In genomic region chr2:214810670-214811069, GRCh38 we compare ENCODE assay signal across 8 cellular contexts. TPM values are rescaled to one million over a fixed set of nuclear protein-coding genes. Genes with fewer than 3 reads are reported as not detected.
DNase-seq lines count a peak whose midpoint lies in the region; TF ChIP-seq lines count a peak whose summit lies in the region.

No MANE protein-coding gene starts in this region.

- H3K4me2 ChIP-seq in Loucy (ENCODE audit: low read depth, low read length, poor library complexity, severe bottlenecking) = peak overlapping the region; percentile 73
- peak overlapping the region; percentile 73 for H3K4me2 ChIP-seq in neural progenitor cell

- H3K27ac ChIP-seq in dorsolateral prefrontal cortex (peak overlapping the region in 20 of 59 donors; percentile 40 to 93 (median 82)), neural progenitor cell (no peak overlapping the region)

- H3K4me3 Mint-ChIP-seq in CD14-positive monocyte (peak overlapping the region; percentile 94 to 98), neural progenitor cell (peak overlapping the region; percentile 75)

- CTCF ChIA-PET in HEK293T (lab: Yijun Ruan, JAX) = interaction anchor here (0.7 kb wide), 1 partner anchor 332 kb away, joined by 4 read pairs; no protein-coding TSS in a partner anchor

- POLR2A ChIA-PET in HEK293T (lab: Yijun Ruan, JAX) = no interaction called here

- H3K9me2 ChIP-seq in Loucy (replicated peaks; ENCODE audit: low read depth, low read length) = no peaks in the 10 kb centered on the region

- no peaks in the 10 kb centered on the region for H3K36me3 ChIP-seq in Loucy (ENCODE audit: insufficient read depth, low read length)
- H3K36me3 ChIP-seq in neural progenitor cell = no peaks in the 10 kb centered on the region

- H3K27me3 ChIP-seq in Loucy (ENCODE audit: insufficient read depth, low read length, poor library complexity, severe bottlenecking) (no peaks in the 10 kb centered on the region), dorsolateral prefrontal cortex (peaks cover 0 to 2% (median 0%) of the 10 kb centered on the region in 45 donors), neural progenitor cell (peaks cover 14% of the 10 kb centered on the region)

- H3K4me3 ChIP-seq in Loucy (ENCODE audit: low read length, poor library complexity, severe bottlenecking) (peak overlapping the region; percentile 83), dorsolateral prefrontal cortex (peak overlapping the region in 51 of 59 donors; percentile 59 to 93 (median 82)), neural progenitor cell (peak overlapping the region; percentile 81)

- H3K27ac Mint-ChIP-seq in CD14-positive monocyte = peak overlapping the region in 6 of 7 donors; percentile 1 to 91 (median 72)
- H3K27ac Mint-ChIP-seq in neural progenitor cell = peak overlapping the region; percentile 25

- H3K36me3 Mint-ChIP-seq in CD14-positive monocyte = no peaks in the 10 kb centered on the region
- peaks cover 6% of the 10 kb centered on the region for H3K36me3 Mint-ChIP-seq in neural progenitor cell

- H3K4me1 ChIP-seq in Loucy (ENCODE audit: insufficient read depth, low read length, poor library complexity, severe bottlenecking) = peaks cover 29% of the 10 kb centered on the region
- H3K4me1 ChIP-seq in neural progenitor cell = peaks cover 16% of the 10 kb centered on the region

- H3K79me2 ChIP-seq in Loucy (ENCODE audit: insufficient read depth, low read length) = peaks cover 41% of the 10 kb centered on the region
- peaks cover 35% of the 10 kb centered on the region for H3K79me2 ChIP-seq in neural progenitor cell (ENCODE audit: low read depth)

- peaks cover 2 to 11% (median 2%) of the 10 kb centered on the region in 3 donors for H3K27me3 Mint-ChIP-seq in CD14-positive monocyte (ENCODE audit: low read depth in 3 of 3)
- no peaks in the 10 kb centered on the region for H3K27me3 Mint-ChIP-seq in neural progenitor cell (ENCODE audit: insufficient read depth, low read depth)

- H3F3A ChIP-seq in Loucy (ENCODE audit: low read depth) (peaks cover 9% of the 10 kb centered on the region; the same call in 1 of the 2 replicates), neural progenitor cell (ENCODE audit: low read depth) (peaks cover 17% of the 10 kb centered on the region)

- H2AFZ ChIP-seq in Loucy (ENCODE audit: low read length) (peak overlapping the region; percentile 87), neural progenitor cell (replicated peaks) (no peak overlapping the region)

- H4K20me1 ChIP-seq in Loucy (ENCODE audit: insufficient read depth, low read length, poor library complexity, severe bottlenecking) (peaks cover 28% of the 10 kb centered on the region), neural progenitor cell (ENCODE audit: low read depth) (peaks cover 26% of the 10 kb centered on the region)

- H3K9me3 Mint-ChIP-seq in CD14-positive monocyte (peaks cover 0 to 4% (median 0%) of the 10 kb centered on the region in 7 donors), neural progenitor cell (no peaks in the 10 kb centered on the region)

- H3K9ac ChIP-seq in Loucy (ENCODE audit: low read depth, low read length, poor library complexity, severe bottlenecking) = peak overlapping the region; percentile 77
- H3K9ac ChIP-seq in neural progenitor cell = no peak overlapping the region

- TF ChIP-seq CTCF in CD14-positive monocyte (IDR thresholded peaks at IDR 0.05) (no peak), Loucy (conservative IDR thresholded peaks at IDR 0.05; ENCODE audit: low read length) (no peak), dorsolateral prefrontal cortex (IDR thresholded peaks at IDR 0.05 in 54 of 56, conservative IDR thresholded peaks at IDR 0.05 in 2 of 56; ENCODE audit: low read depth in 1 of 56, partially characterized antibody in 56 of 56) (no peak), neural progenitor cell (IDR thresholded peaks at IDR 0.05) (no peak)

- intact Hi-C loops in CD14-positive monocyte (cut with micrococcal nuclease) (no loop called here), dorsolateral prefrontal cortex (cut with DNase I) (no loop called here), posterior cingulate gyrus (cut with DNase I) (no loop called here)

- no peak for DNase-seq in CD14-positive monocyte (ENCODE audit: low spot score)
- no peak for DNase-seq in dorsolateral prefrontal cortex
- DNase-seq in neural progenitor cell (ENCODE audit: low spot score) = no peak
- DNase-seq in NCI-H128 (lab: John Stamatoyannopoulos, UW; ENCODE audit: unreplicated experiment) = no peak
- DNase-seq in germinal center (ENCODE audit: low spot score) = no peak
- no peak for DNase-seq in posterior cingulate gyrus
- DNase-seq in HEK293T (ENCODE audit: extremely low spot score) = no peak

- peaks cover 28% of the 10 kb centered on the region for H3K4me1 Mint-ChIP-seq in CD14-positive monocyte
- peaks cover 31% of the 10 kb centered on the region for H3K4me1 Mint-ChIP-seq in neural progenitor cell

- H3K9me3 ChIP-seq in Loucy (ENCODE audit: insufficient read depth, low read depth, low read length) = no peaks in the 10 kb centered on the region
- no peaks in the 10 kb centered on the region for H3K9me3 ChIP-seq in neural progenitor cell (ENCODE audit: low read depth)

TF ChIP-seq in HEK293T, 16 proteins besides CTCF, POLR2A, EP300 and RAD21:
- TF ChIP-seq L3MBTL2 (conservative IDR thresholded peaks at IDR 0.05) = no peak
- no peak for TF ChIP-seq BHLHE40 (IDR thresholded peaks at IDR 0.05; ENCODE audit: borderline replicate concordance)
- no peak for TF ChIP-seq TARDBP (IDR thresholded peaks at IDR 0.05)
- no peak for TF ChIP-seq HDGF (IDR thresholded peaks at IDR 0.05; ENCODE audit: borderline replicate concordance)
- TF ChIP-seq PKNOX1 (IDR thresholded peaks at IDR 0.05) = no peak
- TF ChIP-seq FOXA1 (IDR thresholded peaks at IDR 0.05) = no peak
- TF ChIP-seq FOXM1 (IDR thresholded peaks at IDR 0.05; ENCODE audit: borderline replicate concordance) = no peak
- no peak for TF ChIP-seq NFRKB (IDR thresholded peaks at IDR 0.05)
- TF ChIP-seq LEF1 (IDR thresholded peaks at IDR 0.05; ENCODE audit: borderline replicate concordance) = no peak
- no peak for TF ChIP-seq SP1 (IDR thresholded peaks at IDR 0.05)
- TF ChIP-seq ELF4 (IDR thresholded peaks at IDR 0.05) = no peak
- no peak for TF ChIP-seq ZNF384 (IDR thresholded peaks at IDR 0.05)
- no peak for TF ChIP-seq CTBP1 (IDR thresholded peaks at IDR 0.05; ENCODE audit: borderline replicate concordance)
- no peak for TF ChIP-seq FOXK2 (IDR thresholded peaks at IDR 0.05)
- no peak for TF ChIP-seq SUZ12 (IDR thresholded peaks at IDR 0.05)
- no peak for TF ChIP-seq ARNT (IDR thresholded peaks at IDR 0.05)

RNA-seq across cellular contexts. Expression of gene BARD1, which starts 1.2 kb away (rescaled TPM):
- polyA plus RNA-seq in CD14-positive monocyte = 1 to 10 TPM; 2.4 to 3.3 TPM
- total RNA-seq in dorsolateral prefrontal cortex (10 to 100 TPM in 99 of 120 experiments, 1 to 10 TPM in 21; 4.6 to 30.7 (median 12.7) TPM), neural progenitor cell (ENCODE audit: low replicate concordance) (38.6 and 42.8 TPM in 2 replicates)
